8 cellular contexts compared by ENCODE assay signal in genomic region chr6:30489081-30490030, GRCh38. TPM values are rescaled to one million over a fixed set of nuclear protein-coding genes. Genes with fewer than 3 reads are reported as not detected.
DNase-seq lines count a peak whose midpoint lies in the region; ATAC-seq, FAIRE-seq and TF ChIP-seq lines count a peak whose summit lies in the region.

HLA-E (plus strand) TSS chr6:30489509; CDS start chr6:30489532, 23 bp downstream.

- 0 out of 2 replicates have a peak, but pooled peaks have one; percentile 10 for TF ChIP-seq RAD21 in HepG2 (CRISPR knock-in tag; IDR thresholded peaks at IDR 0.05)

- DNase-seq in Ammon's horn (ENCODE audit: low spot score), result peak; percentile 97
- peak; percentile 96 to 97 for DNase-seq in NCI-H526 (lab: John Stamatoyannopoulos, UW)
- DNase-seq in activated CD4-positive, alpha-beta T cell treated with anti-CD3 and anti-CD28 coated beads, Interleukin-2, amount 50 U/mL, for 4 hours, result peak; percentile 88 to 90
- peak; percentile 100 for DNase-seq in dermis microvascular lymphatic vessel endothelial cell (ENCODE audit: low read depth in 2 of 2)
- peak; percentile 99 for DNase-seq in HepG2 (ENCODE audit: low spot score)
- DNase-seq in stimulated activated CD4-positive, alpha-beta T cell treated with anti-CD3 and anti-CD28 coated beads, Interleukin-4, amount 100 ng/mL, for 1 hour, result peak; percentile 79

- CTCF ChIA-PET in HepG2 (lab: Yijun Ruan, JAX; ENCODE audit: low intra/inter-chr PET ratio, low total read pairs), result interaction anchor here (1.1 kb wide), 1 partner anchor 52 kb away, joined by 3 read pairs; no protein-coding TSS in a partner anchor

- FAIRE-seq in HepG2 (lab: Jason Lieb, UNC), result peak; percentile 100

- 8% methylated on average over 27 of the region's 69 CpGs for WGBS in HepG2 (ENCODE audit: low lambda C conversion rate)

- peak within 1 kb of the TSS; percentile 41 for H3K27ac ChIP-seq in HepG2 (ENCODE audit: extremely low read length, insufficient read depth, low read length)

- peak within 1 kb of the TSS; percentile 74 to 97 (median 80) for H3K4me3 ChIP-seq in HepG2 (replicated peaks in 1 of 3; ENCODE audit: insufficient read depth in 1 of 3, low read depth in 2 of 3, low read length in 3 of 3)

- intact Hi-C loops in HepG2 (cut with micrococcal nuclease; ENCODE audit: unreplicated experiment), result loop anchor here (1.0 kb wide), 2 partner anchors 39 to 52 kb away; no protein-coding TSS in a partner anchor

- TSS peak; percentile 73 for BruUV-seq in HepG2 (replicated peaks; lab: Mats Ljungman, UMichigan)

- H4K20me1 ChIP-seq in HepG2 (ENCODE audit: insufficient read depth, low read length), result no peaks in the 10 kb centered on the region

- H3K27me3 ChIP-seq in HepG2 (ENCODE audit: control insufficient read depth in 1 of 2, insufficient read depth in 2 of 2, low read length in 2 of 2), result no peaks in the 10 kb centered on the region

- peak; percentile 80 for ATAC-seq in HG03432 (IDR thresholded peaks at IDR 0.05; ENCODE audit: unreplicated experiment)
- ATAC-seq in HepG2, result peak; percentile 97

- POLR2A ChIA-PET in HepG2 (lab: Yijun Ruan, JAX), result interaction anchor here (1.0 to 1.3 kb wide), 2 partner anchors 32 to 39 kb away, joined by 3 to 4 read pairs; no protein-coding TSS in a partner anchor

- peak; percentile 13; the same call in 1 of the 2 replicates for TF ChIP-seq CTCF in HepG2 (CRISPR knock-in tag; IDR thresholded peaks at IDR 0.05)

- TF ChIP-seq EP300 in HepG2 (IDR thresholded peaks at IDR 0.05; ENCODE audit: low read depth in 2 of 2, low read length in 2 of 2) (no peak), HepG2 (CRISPR knock-in tag; IDR thresholded peaks at IDR 0.05; ENCODE audit: borderline replicate concordance) (no peak; the same call in 1 of the 2 replicates)

- in situ Hi-C loops in HepG2 (cut with HindIII; ENCODE audit: extremely low pct_ligation_motif_present, low pct_unique_long_range_greater_than_20kb), result loop anchor here (10.0 kb wide), 1 partner anchor 235 kb away; the partner anchor contains the start of gene TUBB

- H3K9me3 ChIP-seq in HepG2 (ENCODE audit: low read length), result no peaks in the 10 kb centered on the region

- H3K4me2 ChIP-seq in HepG2 (ENCODE audit: low read depth, low read length), result peak within 1 kb of the TSS; percentile 84

- peak; percentile 99 for TF ChIP-seq POLR2A in GM19099 (IDR thresholded peaks at IDR 0.05; ENCODE audit: extremely low read depth, insufficient read length, low read depth)
- peak; percentile 93 to 97 for TF ChIP-seq POLR2A in HepG2 (IDR thresholded peaks at IDR 0.05; ENCODE audit: insufficient read depth in 1 of 2, low read depth in 2 of 2, low read length in 2 of 2)

- peaks cover 25% of the 10 kb centered on the region for H3K4me1 ChIP-seq in HepG2 (ENCODE audit: insufficient read depth, low read length)

- peak within 1 kb of the TSS; percentile 83 for H2AFZ ChIP-seq in HepG2 (ENCODE audit: low read length)

- peaks cover 4% of the 10 kb centered on the region for H3K79me2 ChIP-seq in HepG2 (ENCODE audit: insufficient read depth, low read length)

- H3K9ac ChIP-seq in HepG2 (ENCODE audit: insufficient read depth, low read depth, low read length), result peak within 1 kb of the TSS; percentile 74

- H3K36me3 ChIP-seq in HepG2 (replicated peaks in 1 of 2; ENCODE audit: control insufficient read depth in 1 of 2, insufficient read depth in 2 of 2, low read length in 2 of 2), result peaks cover 1 to 19% of the 10 kb centered on the region in 2 experiments; a peak in 4 of 5 replicates

TF ChIP-seq in HepG2, 621 proteins besides CTCF, POLR2A, EP300 and RAD21 (continues in another document):
- no peak for TF ChIP-seq ZNF720 (CRISPR knock-in tag; IDR thresholded peaks at IDR 0.05)
- TF ChIP-seq HOXA7 (CRISPR knock-in tag; IDR thresholded peaks at IDR 0.05), result no peak
- no peak for TF ChIP-seq MED8 (CRISPR knock-in tag; IDR thresholded peaks at IDR 0.05; ENCODE audit: insufficient replicate concordance)
- no peak for TF ChIP-seq ZNF562 (CRISPR knock-in tag; IDR thresholded peaks at IDR 0.05; ENCODE audit: borderline replicate concordance)
- TF ChIP-seq CENPT (CRISPR knock-in tag; IDR thresholded peaks at IDR 0.05; ENCODE audit: low read depth), result 0 out of 2 replicates have a peak, but pooled peaks have one; percentile 21
- TF ChIP-seq ZNF362 (CRISPR knock-in tag; IDR thresholded peaks at IDR 0.05; ENCODE audit: borderline replicate concordance), result peak; percentile 11; the same call in 1 of the 2 replicates
- TF ChIP-seq ZBTB14 (CRISPR knock-in tag; IDR thresholded peaks at IDR 0.05), result no peak
- no peak for TF ChIP-seq ZC3H13 (CRISPR knock-in tag; IDR thresholded peaks at IDR 0.05)
- no peak for TF ChIP-seq TERF1 (CRISPR knock-in tag; IDR thresholded peaks at IDR 0.05)
- TF ChIP-seq ZSCAN9 (CRISPR knock-in tag; IDR thresholded peaks at IDR 0.05; ENCODE audit: borderline replicate concordance), result peak; percentile 69; the same call in 1 of the 2 replicates

RNA-seq across cellular contexts. Expression of gene HLA-E, which starts in this region (rescaled TPM):
- total RNA-seq in dermis microvascular lymphatic vessel endothelial cell (465 and 1,088 TPM in 2 replicates), HepG2 (2016; rRNA removed; fragmentation: Illumina TruSeq; extraction: Trizol) (21.2 and 45.2 TPM in 2 replicates)
- total RNA-seq in HepG2 (2016; cell fraction: cytosol; rRNA removed; fragmentation: Illumina TruSeq; extraction: Trizol; ENCODE audit: low read depth), result 6.3 and 7.1 TPM in 2 replicates
- total RNA-seq in HepG2 (2016; cell fraction: insoluble cytoplasmic fraction; rRNA removed; fragmentation: Illumina TruSeq; extraction: Trizol), result 21.6 and 46.9 TPM in 2 replicates
- total RNA-seq in HepG2 (2016; cell fraction: membrane; rRNA removed; fragmentation: Illumina TruSeq; extraction: Trizol), result 12.5 and 14.1 TPM in 2 replicates
- total RNA-seq in HepG2 (2016; cell fraction: nucleus; rRNA removed; fragmentation: Illumina TruSeq; extraction: Trizol), result 38.3 and 44.5 TPM in 2 replicates
- polyA plus RNA-seq in HepG2 (2011; rRNA removed), result 90.4 and 99.8 TPM in 2 replicates
- 94.6 and 111 TPM in 2 replicates for polyA plus RNA-seq in HepG2 (2011; cell fraction: cytosol; rRNA removed)
- 67.6 and 75.6 TPM in 2 replicates for polyA plus RNA-seq in HepG2 (2011; cell fraction: nucleus; rRNA removed)
- polyA plus RNA-seq in HepG2 (2012), result 64.9 and 110 TPM in 2 replicates
- 6.6 and 6.7 TPM in 2 replicates for polyA plus RNA-seq in HepG2 (2016; cell fraction: cytosol; fragmentation: Illumina TruSeq; extraction: Trizol; ENCODE audit: low read depth)
- polyA plus RNA-seq in HepG2 (2016; cell fraction: insoluble cytoplasmic fraction; fragmentation: Illumina TruSeq; extraction: Trizol; ENCODE audit: low read depth), result 23.6 and 24.3 TPM in 2 replicates
- polyA plus RNA-seq in HepG2 (2016; cell fraction: membrane; fragmentation: Illumina TruSeq; extraction: Trizol; ENCODE audit: low read depth), result 11.8 and 12.2 TPM in 2 replicates
- 68.0 and 69.9 TPM in 2 replicates for polyA plus RNA-seq in HepG2 (2016; cell fraction: nucleus; fragmentation: Illumina TruSeq; extraction: Trizol; ENCODE audit: insufficient read depth, low read depth)
- polyA minus RNA-seq in HepG2 (2011; rRNA and poly(A)+ RNA removed; ENCODE audit: low replicate concordance), result 39.4 and 80.9 TPM in 2 replicates
- polyA minus RNA-seq in HepG2 (2011; cell fraction: cytosol; rRNA and poly(A)+ RNA removed), result 45.5 and 56.8 TPM in 2 replicates
- polyA minus RNA-seq in HepG2 (2011; cell fraction: nucleus; rRNA and poly(A)+ RNA removed), result 17.4 and 26.7 TPM in 2 replicates

Comparison
In these comparisons a context has a peak if more than half of its experiments do, and no peak if none do; other contexts are left out.
1. Peak in every context shown above with its lines: DNase-seq, ATAC-seq, H3K4me3 ChIP-seq and H3K27ac ChIP-seq.